ENCODE assay signal across 8 cellular contexts in the genomic region with DNA sequence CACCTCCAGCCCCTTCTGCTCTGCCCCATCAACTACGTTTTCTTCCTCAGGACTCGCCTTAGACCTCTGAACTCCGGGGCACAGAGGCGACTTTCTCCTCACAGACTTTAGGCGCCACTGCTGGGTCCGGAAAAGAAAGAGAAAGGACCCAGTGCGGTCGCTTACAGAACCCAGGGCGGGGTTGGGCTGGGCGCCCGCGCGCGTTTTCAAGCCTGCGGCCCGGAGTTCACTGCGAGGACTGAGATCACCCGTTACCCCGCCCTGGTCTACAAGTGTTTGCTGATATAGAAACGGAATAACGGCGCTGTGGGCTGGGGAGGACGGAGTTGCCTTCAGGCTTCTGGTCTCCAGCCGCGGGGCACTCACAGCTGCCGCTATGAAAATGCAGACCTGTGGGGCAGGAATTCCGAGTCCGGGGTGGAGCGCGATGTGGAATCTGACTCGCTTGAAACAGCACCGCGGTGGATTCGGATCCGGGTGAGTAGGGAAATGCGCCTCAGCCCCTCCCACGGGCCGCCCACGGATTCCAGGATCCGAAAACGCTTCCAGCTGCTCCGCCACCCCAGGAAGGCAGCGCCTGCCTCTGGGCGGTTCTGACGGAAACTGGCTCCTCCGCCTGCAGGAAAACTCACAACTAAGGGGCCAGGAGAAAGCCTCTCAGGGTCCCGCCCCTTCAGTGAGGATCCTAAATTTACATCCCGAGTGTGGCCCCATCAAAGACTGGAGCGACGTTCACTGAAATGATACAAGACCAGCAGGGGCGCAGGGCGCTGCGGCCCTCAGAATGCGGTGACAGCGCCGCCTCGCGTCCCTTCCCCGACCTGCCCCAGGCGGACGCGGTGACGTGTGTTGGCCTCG. TPM values are rescaled to one million over a fixed set of nuclear protein-coding genes. Genes with fewer than 3 reads are reported as not detected.
DNase-seq lines count a peak whose midpoint lies in the region; ATAC-seq and TF ChIP-seq lines count a peak whose summit lies in the region.

No MANE protein-coding gene starts in this region.

- H3K27me3 Mint-ChIP-seq in IgD-negative memory B cell (peaks cover 28% of the 10 kb centered on the region), neural progenitor cell (ENCODE audit: insufficient read depth, low read depth) (peaks cover 54% of the 10 kb centered on the region)

- ATAC-seq in GM21528 (IDR thresholded peaks at IDR 0.05; ENCODE audit: low FRiP score, unreplicated experiment) (peak; percentile 56), foreskin keratinocyte (peak; percentile 81)

- no peaks in the 10 kb centered on the region for H3K36me3 ChIP-seq in neural progenitor cell

- no peaks in the 10 kb centered on the region for H3F3A ChIP-seq in neural progenitor cell (ENCODE audit: low read depth)

- peak overlapping the region; percentile 97 for H2AFZ ChIP-seq in neural progenitor cell (replicated peaks)

- H3K9me3 ChIP-seq in neural progenitor cell (ENCODE audit: low read depth), result no peaks in the 10 kb centered on the region

- H3K4me2 ChIP-seq in neural progenitor cell, result peak overlapping the region; percentile 93

- DNase-seq in DMS153 treated with DMSO at 0.1 percent for 48 hours (lab: John Stamatoyannopoulos, UW; ENCODE audit: unreplicated experiment), result peak; percentile 47
- DNase-seq in SHP77 treated with DMSO at 0.1 percent for 48 hours (lab: John Stamatoyannopoulos, UW), result peak; percentile 61
- DNase-seq in activated gamma-delta T cell treated with anti-CD3 and anti-CD28 coated beads, Interleukin-2, amount 50 U/mL, for 16 hours (ENCODE audit: low read depth), result peak; percentile 68
- DNase-seq in foreskin keratinocyte, result peak; percentile 79 to 83
- DNase-seq in neural progenitor cell (ENCODE audit: low spot score), result peak; percentile 94
- peak; percentile 86 for DNase-seq in stromal cell of bone marrow (ENCODE audit: low read depth)

- no peak overlapping the region for H3K9ac ChIP-seq in neural progenitor cell

- no peaks in the 10 kb centered on the region for H3K36me3 Mint-ChIP-seq in IgD-negative memory B cell
- H3K36me3 Mint-ChIP-seq in neural progenitor cell, result no peaks in the 10 kb centered on the region

- H3K27me3 ChIP-seq in foreskin keratinocyte (no peaks in the 10 kb centered on the region), neural progenitor cell (peaks cover 76% of the 10 kb centered on the region)

- H4K20me1 ChIP-seq in neural progenitor cell (ENCODE audit: low read depth), result peaks cover 4% of the 10 kb centered on the region

- peak overlapping the region; percentile 75 to 99 (median 92) for H3K27ac Mint-ChIP-seq in IgD-negative memory B cell
- no peak overlapping the region for H3K27ac Mint-ChIP-seq in neural progenitor cell

- H3K9me3 Mint-ChIP-seq in IgD-negative memory B cell (no peaks in the 10 kb centered on the region), neural progenitor cell (peaks cover 3% of the 10 kb centered on the region)

- TF ChIP-seq CTCF in foreskin keratinocyte (conservative IDR thresholded peaks at IDR 0.05), result peak; percentile 97
- peak; percentile 92 for TF ChIP-seq CTCF in neural progenitor cell (IDR thresholded peaks at IDR 0.05)

- H3K4me3 Mint-ChIP-seq in IgD-negative memory B cell, result peak overlapping the region; percentile 89 to 99 (median 97)
- H3K4me3 Mint-ChIP-seq in neural progenitor cell, result peak overlapping the region; percentile 91

- H3K4me3 ChIP-seq in neural progenitor cell, result peak overlapping the region; percentile 70

- H3K4me1 ChIP-seq in foreskin keratinocyte, result peaks cover 5% of the 10 kb centered on the region
- H3K4me1 ChIP-seq in neural progenitor cell, result no peaks in the 10 kb centered on the region

- peaks cover 14 to 29% (median 20%) of the 10 kb centered on the region in 3 donors for H3K4me1 Mint-ChIP-seq in IgD-negative memory B cell
- H3K4me1 Mint-ChIP-seq in neural progenitor cell, result peaks cover 15% of the 10 kb centered on the region

- peak overlapping the region; percentile 47 for H3K27ac ChIP-seq in foreskin keratinocyte
- no peak overlapping the region for H3K27ac ChIP-seq in neural progenitor cell

- no peaks in the 10 kb centered on the region for H3K79me2 ChIP-seq in neural progenitor cell (ENCODE audit: low read depth)

RNA-seq across cellular contexts. Expression of a gene that starts 29.4 kb away (rescaled TPM):
- polyA plus RNA-seq in IgD-negative memory B cell, result 393 TPM
- 35.3 and 55.5 TPM in 2 replicates for total RNA-seq in foreskin keratinocyte
- 36.6 and 54.5 TPM in 2 replicates for polyA plus RNA-seq in foreskin keratinocyte
- 0.56 TPM in 1 of 2 replicates, not detected in the other for total RNA-seq in neural progenitor cell (ENCODE audit: low replicate concordance)

Comparison
In these comparisons a context has a peak if more than half of its experiments do, and no peak if none do; other contexts are left out.
1. RNA of a gene that starts 29.4 kb away (total RNA-seq): 35.3 to 55.5 TPM in foreskin keratinocyte; 0.56 TPM in neural progenitor cell; every median in the first group is over 10 times any median in the second.
2. Peak in every context shown above with its lines, with median percentiles within 50 percentile points of each other: DNase-seq.